ENCODE assay signal across 8 cellular contexts in the genomic region with DNA sequence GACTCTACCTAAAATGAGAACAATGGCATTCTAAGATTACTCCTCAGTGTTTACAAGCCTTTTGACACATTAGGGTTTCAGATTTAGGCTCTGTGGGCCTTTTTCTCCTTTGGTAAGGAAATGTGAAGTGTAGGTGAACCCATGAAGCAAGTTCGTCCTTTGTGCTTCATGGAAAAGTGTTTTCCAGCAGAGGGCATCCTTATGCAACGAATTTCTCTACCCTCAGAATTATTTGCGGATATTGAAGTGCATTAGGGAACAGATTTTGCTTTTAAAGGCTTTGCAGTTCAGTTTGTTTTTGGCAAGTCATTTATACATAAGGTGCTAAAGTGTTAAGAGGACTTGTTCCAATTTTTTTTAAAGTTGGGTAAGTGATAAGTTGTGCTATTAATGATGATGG. TPM values are rescaled to one million over a fixed set of nuclear protein-coding genes. Genes with fewer than 3 reads are reported as not detected.
DNase-seq lines count a peak whose midpoint lies in the region; ATAC-seq, FAIRE-seq and TF ChIP-seq lines count a peak whose summit lies in the region.

No MANE protein-coding gene starts in this region.

- ATAC-seq in upper lobe of left lung (ENCODE audit: low FRiP score in 2 of 2) (no peak), left colon (no peak)

- H3K9me3 ChIP-seq in SK-N-MC (ENCODE audit: low read depth, low read length), result no peaks in the 10 kb centered on the region
- no peaks in the 10 kb centered on the region for H3K9me3 ChIP-seq in keratinocyte (ENCODE audit: control insufficient read depth, low read depth, low read length)
- H3K9me3 ChIP-seq in upper lobe of left lung, result no peaks in the 10 kb centered on the region

- H3K9me1 ChIP-seq in keratinocyte (ENCODE audit: control insufficient read depth, extremely low read depth, insufficient read depth, low read length), result no peaks in the 10 kb centered on the region

- no peak overlapping the region for H2AFZ ChIP-seq in keratinocyte (ENCODE audit: control insufficient read depth, low read length)

- H3K27ac ChIP-seq in SK-N-MC (0 out of 2 replicates have a peak overlapping the region, but pooled peaks have one; percentile 75), keratinocyte (ENCODE audit: control insufficient read depth, insufficient read depth, low read length) (no peak overlapping the region), upper lobe of left lung (no peak overlapping the region)

- dilution Hi-C loops in keratinocyte (cut with MboI; ENCODE audit: extremely low pct_ligation_motif_present, low sequenced_read_pairs), result no loop called here

- TF ChIP-seq POLR2A in upper lobe of left lung (IDR thresholded peaks at IDR 0.05), result no peak

- no peaks in the 10 kb centered on the region for H4K20me1 ChIP-seq in keratinocyte (ENCODE audit: control insufficient read depth, extremely low read depth, insufficient read depth, low read length)

- H3K4me2 ChIP-seq in keratinocyte (ENCODE audit: control insufficient read depth, extremely low read depth, insufficient read depth, low read depth, low read length), result no peak overlapping the region

- H3K9ac ChIP-seq in SK-N-MC (ENCODE audit: insufficient read length) (peak overlapping the region; percentile 50), keratinocyte (ENCODE audit: control insufficient read depth, extremely low read depth, insufficient read depth, low read length) (no peak overlapping the region)

- peak; percentile 36 for DNase-seq in D341Med (ENCODE audit: low spot score)
- DNase-seq in SK-N-MC (ENCODE audit: low read depth, low spot score), result peak; percentile 79
- DNase-seq in keratinocyte (ENCODE audit: low read depth, low spot score), result no peak
- no peak for DNase-seq in upper lobe of left lung
- DNase-seq in left colon, result no peak
- DNase-seq in HK-2 (ENCODE audit: unreplicated experiment), result no peak
- no peak for DNase-seq in T-helper 9 cell

- H3K36me3 ChIP-seq in SK-N-MC (ENCODE audit: insufficient read depth, low read length) (no peaks in the 10 kb centered on the region), keratinocyte (ENCODE audit: control insufficient read depth in 2 of 2, extremely low read depth in 1 of 2, insufficient read depth in 2 of 2, low read length in 2 of 2) (no peaks in the 10 kb centered on the region), upper lobe of left lung (no peaks in the 10 kb centered on the region)

- no peaks in the 10 kb centered on the region for H3K79me2 ChIP-seq in keratinocyte (ENCODE audit: control insufficient read depth, insufficient read depth, low read length)

- intact Hi-C loops in left colon (cut with DNase I, micrococcal nuclease), result no loop called here

- H3K4me1 ChIP-seq in keratinocyte (ENCODE audit: control insufficient read depth, extremely low read depth, insufficient read depth, low read length), result no peaks in the 10 kb centered on the region
- no peaks in the 10 kb centered on the region for H3K4me1 ChIP-seq in upper lobe of left lung

- peak; percentile 61 for TF ChIP-seq CTCF in LNCAP (IDR thresholded peaks at IDR 0.05)
- peak; percentile 49 to 63 (median 60) for TF ChIP-seq CTCF in keratinocyte (optimal IDR thresholded peaks at IDR 0.05 in 1 of 3, IDR thresholded peaks at IDR 0.05 in 1 of 3, conservative IDR thresholded peaks at IDR 0.05 in 1 of 3; ENCODE audit: extremely low read depth in 1 of 3, insufficient read depth in 2 of 3, low read length in 3 of 3)
- TF ChIP-seq CTCF in upper lobe of left lung (IDR thresholded peaks at IDR 0.05), result peak in 3 of 6 experiments; percentile 25 to 34 (median 26)

- H3K27me3 ChIP-seq in keratinocyte (ENCODE audit: control insufficient read depth, extremely low read depth, insufficient read depth, low read length) (no peaks in the 10 kb centered on the region), upper lobe of left lung (no peaks in the 10 kb centered on the region)

- WGBS in upper lobe of left lung, 2 donors, result 1 to 5% methylated on average over 3 of the region's 3 CpGs

- TF ChIP-seq EP300 in upper lobe of left lung (IDR thresholded peaks at IDR 0.05), result no peak

- FAIRE-seq in keratinocyte (lab: Jason Lieb, UNC), result no peak

- H3K4me3 ChIP-seq in SK-N-MC (no peak overlapping the region), keratinocyte (ENCODE audit: control insufficient read depth in 2 of 3, extremely low read depth in 1 of 3, insufficient read depth in 2 of 3, low read depth in 1 of 3, low read length in 3 of 3) (no peak overlapping the region), upper lobe of left lung (no peak overlapping the region)

RNA-seq across cellular contexts. Expression of gene FERMT1, which starts 55.7 kb away (rescaled TPM):
- 68.4 to 312 TPM (median 134 TPM) in 3 replicates for polyA plus RNA-seq in keratinocyte
- 26.6 TPM for polyA plus RNA-seq in keratinocyte (2011; ENCODE audit: low read depth)
- 130 and 199 TPM in 2 replicates for polyA plus RNA-seq in keratinocyte (2011; cell fraction: cytosol; rRNA removed)
- polyA plus RNA-seq in keratinocyte (2011; cell fraction: nucleus; rRNA removed), result 155 and 157 TPM in 2 replicates
- 31.9 and 172 TPM in 2 replicates for polyA plus RNA-seq in keratinocyte (2012; ENCODE audit: low replicate concordance)
- 76.1 to 167 TPM (median 130 TPM) in 3 replicates for polyA minus RNA-seq in keratinocyte
- 56.4 TPM for polyA minus RNA-seq in keratinocyte (2011; cell fraction: cytosol; rRNA and poly(A)+ RNA removed)
- 59.8 and 138 TPM in 2 replicates for polyA minus RNA-seq in keratinocyte (2011; cell fraction: nucleus; rRNA and poly(A)+ RNA removed)
- total RNA-seq in upper lobe of left lung, result 1 to 10 TPM in 3 of 6 donors, under 1 TPM in 3; 0.44 to 1.5 (median 0.87) TPM
- 10 to 100 TPM; 62.0 to 79.7 TPM for total RNA-seq in left colon

Comparison
In these comparisons a context has a peak if more than half of its experiments do, and no peak if none do; other contexts are left out.
1. DNase-seq: peak in D341Med (single experiment) and SK-N-MC (single experiment); none in keratinocyte (single experiment), upper lobe of left lung (0 of 2), left colon (0 of 2), HK-2 (single experiment) and T-helper 9 cell (single experiment).
2. RNA of gene FERMT1, which starts 55.7 kb away (total RNA-seq): 62.0 to 79.7 TPM in left colon; 0.44 to 1.5 TPM in upper lobe of left lung; every median in the first group is over 10 times any median in the second.